In the genomic region with DNA sequence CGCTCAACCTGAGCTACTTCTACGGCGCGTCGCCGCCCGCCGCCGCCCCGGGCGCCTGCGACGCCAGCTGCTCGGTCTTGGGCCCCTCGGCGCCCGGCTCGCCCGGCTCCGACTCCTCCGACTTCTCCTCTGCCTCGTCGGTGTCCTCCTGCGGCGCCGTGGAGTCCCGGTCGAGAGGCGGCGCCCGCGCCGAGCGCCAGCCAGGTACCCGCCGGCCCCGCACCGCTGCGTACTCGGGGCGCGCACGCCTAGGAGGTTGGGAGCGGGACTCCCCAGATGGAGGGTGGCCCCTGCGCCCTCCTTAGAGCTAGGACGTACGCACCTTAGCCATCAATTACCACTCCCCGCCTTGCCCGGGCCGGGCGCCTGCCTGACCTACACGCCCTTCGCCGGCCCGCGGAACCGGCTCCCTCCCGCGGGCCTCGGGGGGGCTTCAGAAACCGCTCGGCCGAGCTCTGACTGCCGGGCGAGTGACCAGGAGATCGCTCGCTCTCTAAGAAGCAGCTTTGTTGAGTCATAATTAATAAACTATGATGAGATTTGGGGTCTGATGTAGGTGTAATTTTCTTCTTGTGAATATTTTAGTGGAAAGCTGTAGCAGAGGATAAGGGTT, we compare ENCODE assay signal across 8 cellular contexts. TPM values are rescaled to one million over a fixed set of nuclear protein-coding genes. Genes with fewer than 3 reads are reported as not detected.
DNase-seq lines count a peak whose midpoint lies in the region; ATAC-seq, FAIRE-seq and TF ChIP-seq lines count a peak whose summit lies in the region.

No MANE protein-coding gene starts in this region.

- H3K79me2 ChIP-seq in Loucy (ENCODE audit: insufficient read depth, low read length) (peaks cover 18% of the 10 kb centered on the region; the same call in 1 of the 2 replicates), H1 (ENCODE audit: control insufficient read depth in 1 of 2, insufficient read depth in 2 of 2, low read length in 2 of 2) (peaks cover 13 to 35% of the 10 kb centered on the region in 2 experiments; a peak in 3 of 4 replicates)

- POLR2A ChIA-PET in activated CD4-positive, alpha-beta memory T cell treated with anti-CD3 and anti-CD28 coated beads, Interleukin-2, amount 10 ng/mL, durations not matched to agents 7 days and 5 days (lab: Charles Lee), result interaction anchor here (0.8 to 13.1 kb wide), 43 partner anchors 8 to 1140 kb away, joined by 3 to 374 read pairs (median 6); a partner anchor contains a TSS
- POLR2A ChIA-PET in H1 (lab: Charles Lee; ENCODE audit: partially characterized antibody), result interaction anchor here (0.8 to 3.0 kb wide), 20 partner anchors 8 to 375 kb away, joined by 3 to 25 read pairs (median 10); a partner anchor contains a TSS

- no peak overlapping the region for H2AK5ac ChIP-seq in H1 (ENCODE audit: low read depth, low read length)

- DNase-seq in activated CD4-positive, alpha-beta memory T cell treated with anti-CD3 and anti-CD28 coated beads, Interleukin-2, amount 10 ng/mL, durations not matched to agents 7 days and 5 days, result peak; percentile 69
- peak in 1 of 2 experiments; percentile 69 for DNase-seq in H1 (ENCODE audit: low read depth in 1 of 2, low spot score in 2 of 2)
- DNase-seq in naive B cell, result peak; percentile 68
- peak; percentile 64 for DNase-seq in stimulated activated naive CD8-positive, alpha-beta T cell treated with anti-CD3 and anti-CD28 coated beads, Interleukin-15, Interleukin-2, amounts not matched to agents 100 U/mL and 50 U/mL, for 24 hours
- DNase-seq in A172 (ENCODE audit: low spot score), result no peak

- peak overlapping the region; percentile 98 for H3K4me3 Mint-ChIP-seq in activated CD4-positive, alpha-beta memory T cell treated with anti-CD3 and anti-CD28 coated beads, Interleukin-2, amount 10 ng/mL, durations not matched to agents 7 days and 5 days
- H3K4me3 Mint-ChIP-seq in naive B cell, result peak overlapping the region; percentile 91 to 99 (median 96)

- H4K20me1 ChIP-seq in Loucy (ENCODE audit: insufficient read depth, low read length, poor library complexity, severe bottlenecking) (no peaks in the 10 kb centered on the region), H1 (replicated peaks in 1 of 2; ENCODE audit: control insufficient read depth in 1 of 2, insufficient read depth in 2 of 2, low read length in 2 of 2) (peaks cover 0 to 10% of the 10 kb centered on the region in 2 experiments)

- H2AFZ ChIP-seq in Loucy (ENCODE audit: low read length) (peak overlapping the region; percentile 25), H1 (ENCODE audit: low read length) (no peak overlapping the region)

- peak in 1 of 2 experiments; percentile 21; a peak in 2 of 4 replicates for TF ChIP-seq RAD21 in H1 (IDR thresholded peaks at IDR 0.05 in 1 of 2, conservative IDR thresholded peaks at IDR 0.05 in 1 of 2; ENCODE audit: low read depth in 2 of 2, low read length in 2 of 2)

- no peaks in the 10 kb centered on the region for H3K27me3 Mint-ChIP-seq in activated CD4-positive, alpha-beta memory T cell treated with anti-CD3 and anti-CD28 coated beads, Interleukin-2, amount 10 ng/mL, durations not matched to agents 7 days and 5 days
- H3K27me3 Mint-ChIP-seq in naive B cell, result no peaks in the 10 kb centered on the region

- H3K9me3 Mint-ChIP-seq in activated CD4-positive, alpha-beta memory T cell treated with anti-CD3 and anti-CD28 coated beads, Interleukin-2, amount 10 ng/mL, durations not matched to agents 7 days and 5 days, result no peaks in the 10 kb centered on the region
- H3K9me3 Mint-ChIP-seq in naive B cell, result no peaks in the 10 kb centered on the region

- peak overlapping the region; percentile 63 for H3K18ac ChIP-seq in H1 (ENCODE audit: extremely low read depth, low read length)

- H3K4me3 ChIP-seq in Loucy (ENCODE audit: low read length, poor library complexity, severe bottlenecking) (peak overlapping the region; percentile 72), H1 (ENCODE audit: extremely low read depth in 1 of 4, insufficient read depth in 2 of 4, low read depth in 3 of 4, low read length in 4 of 4) (peak overlapping the region; percentile 82 to 99 (median 90))

- peaks cover 7% of the 10 kb centered on the region for H3F3A ChIP-seq in Loucy (ENCODE audit: low read depth)

- 2% methylated on average over 35 of the region's 67 CpGs; no CpG with 5 or more reads in 1 of the 2 experiments for WGBS in H1 (ENCODE audit: extremely low coverage in 1 of 2, insufficient coverage in 1 of 2, insufficient read length in 1 of 2, insufficient replicate concordance in 2 of 2, low coverage in 1 of 2, low lambda C conversion rate in 2 of 2, missing lambda C conversion rate in 1 of 2), 2 experiments

- no peak overlapping the region for H3K14ac ChIP-seq in H1 (ENCODE audit: insufficient read length)

- no peak overlapping the region for H2BK120ac ChIP-seq in H1 (replicated peaks; ENCODE audit: low read depth, low read length)

- H4K5ac ChIP-seq in H1 (ENCODE audit: insufficient read length, low read depth, low read length), result no peak overlapping the region

- ATAC-seq in GM21786 (IDR thresholded peaks at IDR 0.05; ENCODE audit: unreplicated experiment), result peak; percentile 28
- ATAC-seq in naive B cell (ENCODE audit: low read depth in 2 of 2), result peak; percentile 60 to 61
- peak; percentile 32 for ATAC-seq in stimulated activated naive CD8-positive, alpha-beta T cell treated with anti-CD3 and anti-CD28 coated beads, Interleukin-15, Interleukin-2, amounts not matched to agents 100 U/mL and 50 U/mL, for 24 hours

- no peak overlapping the region for H2BK12ac ChIP-seq in H1 (ENCODE audit: low read depth, low read length)

- H3K9me3 ChIP-seq in Loucy (ENCODE audit: insufficient read depth, low read depth, low read length) (no peaks in the 10 kb centered on the region), H1 (ENCODE audit: insufficient read depth in 2 of 2, low read depth in 1 of 2, low read length in 1 of 2) (no peaks in the 10 kb centered on the region)

- H2BK20ac ChIP-seq in H1 (ENCODE audit: low read length), result no peak overlapping the region

- no peak overlapping the region for H2BK15ac ChIP-seq in H1 (ENCODE audit: low read length)

- no peak overlapping the region for H3K56ac ChIP-seq in H1 (replicated peaks; ENCODE audit: insufficient read length, low read depth, low read length)

- H3K9me2 ChIP-seq in Loucy (replicated peaks; ENCODE audit: low read depth, low read length), result 0 out of 2 replicates have a peak, but pooled peaks cover 6% of the 10 kb centered on the region

- peak; percentile 16; the same call in 1 of the 2 replicates for TF ChIP-seq CTCF in GM12874 (IDR thresholded peaks at IDR 0.05; ENCODE audit: insufficient read depth, low read depth, low read length)
- no peak for TF ChIP-seq CTCF in Loucy (conservative IDR thresholded peaks at IDR 0.05; ENCODE audit: low read length)
- no peak for TF ChIP-seq CTCF in H1 (IDR thresholded peaks at IDR 0.05; ENCODE audit: control extremely low read depth in 1 of 3, insufficient read depth in 1 of 3, low read depth in 1 of 3, low read length in 3 of 3)

- TF ChIP-seq POLR2A in H1 (IDR thresholded peaks at IDR 0.05; ENCODE audit: control extremely low read depth in 1 of 2, low read depth in 2 of 2, low read length in 2 of 2), result peak in 1 of 2 experiments; percentile 72; a peak in 1 of 3 replicates

- no peaks in the 10 kb centered on the region; the same call in 1 of the 2 replicates for H3K23me2 ChIP-seq in H1 (ENCODE audit: low read depth, low read length)

- H3K79me1 ChIP-seq in H1 (ENCODE audit: low read depth, low read length), result no peaks in the 10 kb centered on the region

- peak overlapping the region; percentile 89; the same call in 1 of the 2 replicates for H3K27ac ChIP-seq in H1 (ENCODE audit: low read depth, low read length)

- peak overlapping the region; percentile 76 for H3K9ac ChIP-seq in Loucy (ENCODE audit: low read depth, low read length, poor library complexity, severe bottlenecking)
- H3K9ac ChIP-seq in H1 (replicated peaks in 1 of 4; ENCODE audit: extremely low read depth in 1 of 4, low read depth in 3 of 4, low read length in 3 of 4), result peak overlapping the region; percentile 69 to 98 (median 82)

- no peak overlapping the region for H4K91ac ChIP-seq in H1 (replicated peaks; ENCODE audit: insufficient read length, low read length)

- peaks cover 59% of the 10 kb centered on the region for H3K36me3 Mint-ChIP-seq in activated CD4-positive, alpha-beta memory T cell treated with anti-CD3 and anti-CD28 coated beads, Interleukin-2, amount 10 ng/mL, durations not matched to agents 7 days and 5 days (ENCODE audit: low read depth)
- H3K36me3 Mint-ChIP-seq in naive B cell, result peaks cover 31 to 34% of the 10 kb centered on the region in 2 donors

- H3K4me2 ChIP-seq in Loucy (ENCODE audit: low read depth, low read length, poor library complexity, severe bottlenecking) (peak overlapping the region; percentile 86), H1 (ENCODE audit: insufficient read depth in 1 of 2, low read depth in 2 of 2, low read length in 2 of 2) (peak overlapping the region; percentile 78)

- CTCF ChIA-PET in activated CD4-positive, alpha-beta memory T cell treated with anti-CD3 and anti-CD28 coated beads, Interleukin-2, amount 10 ng/mL, durations not matched to agents 7 days and 5 days (lab: Charles Lee), result interaction anchor here (1.0 to 1.9 kb wide), 11 partner anchors 11 to 379 kb away, joined by 3 to 17 read pairs (median 5); a partner anchor contains a TSS
- CTCF ChIA-PET in H1 (lab: Charles Lee; ENCODE audit: partially characterized antibody), result interaction anchor here (0.5 to 4.0 kb wide), 13 partner anchors 8 to 238 kb away, joined by 3 to 24 read pairs (median 4); no protein-coding TSS in a partner anchor

- H3K4me1 ChIP-seq in Loucy (ENCODE audit: insufficient read depth, low read length, poor library complexity, severe bottlenecking) (peaks cover 35% of the 10 kb centered on the region), H1 (replicated peaks in 1 of 4; ENCODE audit: control insufficient read depth in 3 of 4, insufficient read depth in 4 of 4, low read length in 3 of 4) (peaks cover 4 to 14% (median 9%) of the 10 kb centered on the region in 4 experiments)

- FAIRE-seq in H1 (lab: Jason Lieb, UNC), result no peak

- no peak for TF ChIP-seq EP300 in H1 (IDR thresholded peaks at IDR 0.05; ENCODE audit: borderline replicate concordance in 1 of 2, low read depth in 2 of 2, low read length in 2 of 2)

- peak overlapping the region; percentile 79; the same call in 1 of the 2 replicates for H2BK5ac ChIP-seq in H1 (ENCODE audit: low read depth, low read length)

- peak overlapping the region; percentile 100 for H3K27ac Mint-ChIP-seq in activated CD4-positive, alpha-beta memory T cell treated with anti-CD3 and anti-CD28 coated beads, Interleukin-2, amount 10 ng/mL, durations not matched to agents 7 days and 5 days
- peak overlapping the region; percentile 88 to 99 (median 96) for H3K27ac Mint-ChIP-seq in naive B cell

- H4K8ac ChIP-seq in H1 (ENCODE audit: extremely low read depth, insufficient read depth, low read length), result peak overlapping the region; percentile 74

- H3K4ac ChIP-seq in H1 (replicated peaks; ENCODE audit: insufficient read length, low read depth, low read length), result no peak overlapping the region

- peaks cover 50% of the 10 kb centered on the region for H3K4me1 Mint-ChIP-seq in activated CD4-positive, alpha-beta memory T cell treated with anti-CD3 and anti-CD28 coated beads, Interleukin-2, amount 10 ng/mL, durations not matched to agents 7 days and 5 days
- peaks cover 38 to 51% (median 42%) of the 10 kb centered on the region in 3 donors for H3K4me1 Mint-ChIP-seq in naive B cell

- no peaks in the 10 kb centered on the region for H3K27me3 ChIP-seq in Loucy (ENCODE audit: insufficient read depth, low read length, poor library complexity, severe bottlenecking)
- H3K27me3 ChIP-seq in H1 (replicated peaks in 1 of 4; ENCODE audit: control insufficient read depth in 3 of 4, extremely low read depth in 1 of 4, insufficient read depth in 3 of 4, low read length in 3 of 4), result no peaks in the 10 kb centered on the region

- H3K23ac ChIP-seq in H1 (ENCODE audit: insufficient read length), result no peak overlapping the region

- H3K36me3 ChIP-seq in Loucy (ENCODE audit: insufficient read depth, low read length) (peaks cover 29% of the 10 kb centered on the region; the same call in 1 of the 2 replicates), H1 (ENCODE audit: control insufficient read depth in 2 of 4, insufficient read depth in 4 of 4, low read length in 3 of 4) (peaks cover 16 to 33% (median 22%) of the 10 kb centered on the region in 4 experiments)

RNA-seq across cellular contexts. Expression of a gene that starts 0.5 kb away (rescaled TPM):
- total RNA-seq in activated CD4-positive, alpha-beta memory T cell treated with anti-CD3 and anti-CD28 coated beads, Interleukin-2, amount 10 ng/mL, durations not matched to agents 7 days and 5 days, result 10 to 100 TPM; 76.5 to 81.3 TPM
- total RNA-seq in H1 (2021; fragmentation: NEBNext Ultra II Directional; extraction: Animal tissue kit (Norgen Biotek cat#: 25700)), result 24.5 TPM in 2 replicates
- 7.2 and 7.6 TPM in 2 replicates for polyA plus RNA-seq in H1 (2011; rRNA removed)
- 11.7 TPM for polyA plus RNA-seq in H1 (2011; cell fraction: cytosol; rRNA removed)
- polyA plus RNA-seq in H1 (2011; cell fraction: nucleus; rRNA removed), result 28.2 TPM
- polyA plus RNA-seq in H1 (2012, experiment 1 of 2), result 6.3 to 9.7 TPM (median 9.1 TPM) in 4 replicates
- 0.87 TPM for polyA plus RNA-seq in H1 (2012, experiment 2 of 2)
- polyA plus RNA-seq in H1 (2013, experiment 1 of 2), result 14.6 TPM
- polyA plus RNA-seq in H1 (2013, experiment 2 of 2), result 13.6 TPM
- polyA minus RNA-seq in H1 (2011; rRNA and poly(A)+ RNA removed), result 28.3 and 29.0 TPM in 2 replicates
- polyA minus RNA-seq in H1 (2011; cell fraction: cytosol; rRNA and poly(A)+ RNA removed), result 11.5 TPM
- 77.8 TPM for polyA minus RNA-seq in H1 (2011; cell fraction: nucleus; rRNA and poly(A)+ RNA removed)
- 10 to 100 TPM in 5 of 6 donors, 1 to 10 TPM in 1; 7.4 to 28.5 (median 21.9) TPM for polyA plus RNA-seq in naive B cell (ENCODE audit: low read depth in 6 of 6)
- 1.8 and 7.5 TPM in 2 replicates for total RNA-seq in A172 (2014; rRNA removed; shearing (Covaris generic))
